37 cellular contexts compared by ENCODE assay signal in the genomic region with DNA sequence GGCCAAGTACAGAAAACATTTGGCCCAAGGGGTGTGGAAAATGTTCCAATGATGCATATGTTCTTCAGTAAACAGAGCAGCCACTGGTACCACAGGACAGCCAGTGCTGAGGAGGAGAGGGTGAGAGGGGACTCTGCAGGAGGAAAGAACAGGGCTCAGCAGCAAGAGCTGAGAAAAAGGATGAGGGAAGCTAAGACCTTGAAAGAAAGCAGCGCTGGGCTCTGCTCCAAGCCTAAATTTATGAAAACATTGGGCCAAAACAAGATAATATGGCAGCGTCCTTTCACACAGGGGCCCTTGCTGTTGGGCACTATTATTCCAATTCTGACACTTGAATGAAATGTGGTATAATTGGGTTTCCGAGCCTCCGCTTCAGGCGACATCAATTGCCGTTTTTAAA.
"Had no signal": no experiment of that assay in that cellular context is flagged by ENCODE, and none has a peak within 500 bp of the region (broad histone marks: within the 10 kb centered on the region; RNA-seq: fewer than 3 reads in every experiment).

No MANE protein-coding gene starts in this region.

- H3K4me1 ChIP-seq: ascending aorta, body of pancreas, breast epithelium had no signal

- H3K4me3 Mint-ChIP-seq: activated naive CD4-positive, alpha-beta T cell treated with anti-CD3 and anti-CD28 coated beads for 36 hours; activated naive CD4-positive, alpha-beta T cell treated with anti-CD3 and anti-CD28 coated beads, Interleukin-2, amount 10 ng/mL, durations not matched to agents 7 days and 5 days; activated naive CD4-positive, alpha-beta T cell treated with anti-CD3 and anti-CD28 coated beads, Interleukin-2, amount 50 U/mL, for 24 hours; activated naive CD8-positive, alpha-beta T cell; activated naive CD8-positive, alpha-beta T cell treated with anti-CD3 and anti-CD28 coated beads for 36 hours; activated naive CD8-positive, alpha-beta T cell treated with anti-CD3 and anti-CD28 coated beads, Interleukin-2, amount 10 ng/mL, durations not matched to agents 7 days and 5 days; activated naive CD8-positive, alpha-beta T cell treated with anti-CD3 and anti-CD28 coated beads, Interleukin-2, amount 50 U/mL, for 24 hours; activated T-cell treated with anti-CD3 and anti-CD28 coated beads, Interleukin-2, amount 50 U/mL, for 24 hours; activated T-cell treated with anti-CD3 and anti-CD28 coated beads, Interleukin-2, amount 50 U/mL, for 4 hours; activated T-cell treated with anti-CD3 and anti-CD28 coated beads, Interleukin-2, amount 50 U/mL, for 72 hours; activated T-helper 1 cell treated with anti-CD3 and anti-CD28 coated beads, Interleukin-12 subunit alpha, Interleukin-12 subunit beta, Interleukin-2, Interleukin-4 antibody, amounts not matched to agents 30 ng/mL and 10 ng/mL and 1 ng/mL, durations not matched to agents 14 hours and 24 hours and 36 hours; activated T-helper 17 cell treated with anti-CD3 and anti-CD28 coated beads, Interleukin-2, amount 50 U/mL, for 72 hours; central memory CD8-positive, alpha-beta T cell had no signal

- H3K27ac Mint-ChIP-seq: activated naive CD4-positive, alpha-beta T cell treated with anti-CD3 and anti-CD28 coated beads for 36 hours; activated naive CD4-positive, alpha-beta T cell treated with anti-CD3 and anti-CD28 coated beads, Interleukin-2, amount 10 ng/mL, durations not matched to agents 7 days and 5 days; activated naive CD4-positive, alpha-beta T cell treated with anti-CD3 and anti-CD28 coated beads, Interleukin-2, amount 50 U/mL, for 24 hours; activated naive CD4-positive, alpha-beta T cell treated with anti-CD3 and anti-CD28 coated beads, Interleukin-2, amount 50 U/mL, for 72 hours; activated naive CD8-positive, alpha-beta T cell; activated naive CD8-positive, alpha-beta T cell treated with anti-CD3 and anti-CD28 coated beads for 36 hours; activated naive CD8-positive, alpha-beta T cell treated with anti-CD3 and anti-CD28 coated beads, Interleukin-2, amount 10 ng/mL, durations not matched to agents 7 days and 5 days; activated naive CD8-positive, alpha-beta T cell treated with anti-CD3 and anti-CD28 coated beads, Interleukin-2, amount 50 U/mL, for 24 hours; activated T-cell treated with anti-CD3 and anti-CD28 coated beads, Interleukin-2, amount 50 U/mL, for 24 hours; activated T-cell treated with anti-CD3 and anti-CD28 coated beads, Interleukin-2, amount 50 U/mL, for 72 hours; activated T-helper 1 cell treated with anti-CD3 and anti-CD28 coated beads, Interleukin-12 subunit alpha, Interleukin-12 subunit beta, Interleukin-2, Interleukin-4 antibody, amounts not matched to agents 30 ng/mL and 10 ng/mL and 1 ng/mL, durations not matched to agents 14 hours and 24 hours and 36 hours; activated T-helper 17 cell treated with anti-CD3 and anti-CD28 coated beads, Interleukin-2, amount 50 U/mL, for 72 hours; activated T-helper 2 cell treated with anti-CD3 and anti-CD28 coated beads, Interferon-gamma antibody, Interleukin-2, Interleukin-4, amounts not matched to agents 10 μg/mL and 5 μg/mL and 100 μg/mL, durations not matched to agents 14 hours and 24 hours and 36 hours had no signal

- H3K9me3 ChIP-seq: ascending aorta, body of pancreas, breast epithelium had no signal

- H3K27ac ChIP-seq: ascending aorta, body of pancreas, brain microvascular endothelial cell, breast epithelium, cardiac muscle cell had no signal

- DNase-seq: activated effector memory CD4-positive, alpha-beta T cell treated with anti-CD3 and anti-CD28 coated beads, Interleukin-2, amount 50 U/mL, for 16 hours; activated effector memory CD4-positive, alpha-beta T cell treated with Interleukin-2 at 50 U/mL for 16 hours; activated gamma-delta T cell; activated gamma-delta T cell treated with Interleukin-2 at 50 U/mL for 16 hours; activated naive CD4-positive, alpha-beta T cell; activated naive CD4-positive, alpha-beta T cell treated with anti-CD3 and anti-CD28 coated beads for 36 hours; activated naive CD4-positive, alpha-beta T cell treated with anti-CD3 and anti-CD28 coated beads, Interleukin-2, amount 10 ng/mL, durations not matched to agents 7 days and 5 days; activated naive CD4-positive, alpha-beta T cell treated with anti-CD3 and anti-CD28 coated beads, Interleukin-2, amount 50 U/mL, for 16 hours; activated naive CD4-positive, alpha-beta T cell treated with Interleukin-2 at 50 U/mL for 16 hours; activated naive CD8-positive, alpha-beta T cell treated with anti-CD3 and anti-CD28 coated beads for 36 hours; activated naive CD8-positive, alpha-beta T cell treated with anti-CD3 and anti-CD28 coated beads, Interleukin-2, amount 10 ng/mL, durations not matched to agents 7 days and 5 days; activated naive CD8-positive, alpha-beta T cell treated with anti-CD3 and anti-CD28 coated beads, Interleukin-2, amount 50 U/mL, for 24 hours; activated T-cell treated with anti-CD3 and anti-CD28 coated beads, Interleukin-2, amount 50 U/mL, for 1 hour; activated T-cell treated with anti-CD3 and anti-CD28 coated beads, Interleukin-2, amount 50 U/mL, for 24 hours; activated T-cell treated with anti-CD3 and anti-CD28 coated beads, Interleukin-2, amount 50 U/mL, for 4 hours; activated T-cell treated with anti-CD3 and anti-CD28 coated beads, Interleukin-2, amount 50 U/mL, for 48 hours; activated T-cell treated with anti-CD3 and anti-CD28 coated beads, Interleukin-2, amount 50 U/mL, for 72 hours; amniotic stem cell; amygdala; anterior cingulate cortex; aorta; body of pancreas; brain microvascular endothelial cell; caudate nucleus; central memory CD4-positive, alpha-beta T cell; cerebellar nuclear complex had no signal

- H3K4me3 ChIP-seq: ascending aorta, body of pancreas, breast epithelium, cardiac muscle cell had no signal

- ATAC-seq: activated naive CD4-positive, alpha-beta T cell treated with anti-CD3 and anti-CD28 coated beads, Interleukin-2, amount 50 U/mL, for 72 hours; activated naive CD8-positive, alpha-beta T cell treated with anti-CD3 and anti-CD28 coated beads, Interleukin-2, amount 50 U/mL, for 24 hours; activated T-cell treated with anti-CD3 and anti-CD28 coated beads, Interleukin-2, amount 50 U/mL, for 4 hours; activated T-cell treated with anti-CD3 and anti-CD28 coated beads, Interleukin-2, amount 50 U/mL, for 72 hours; activated T-helper 17 cell treated with anti-CD3 and anti-CD28 coated beads, Interleukin-2, amount 50 U/mL, for 72 hours; body of pancreas had no signal

- H3K27me3 Mint-ChIP-seq: activated naive CD4-positive, alpha-beta T cell treated with anti-CD3 and anti-CD28 coated beads, Interleukin-2, amount 10 ng/mL, durations not matched to agents 7 days and 5 days; activated naive CD8-positive, alpha-beta T cell; activated naive CD8-positive, alpha-beta T cell treated with anti-CD3 and anti-CD28 coated beads for 36 hours; activated naive CD8-positive, alpha-beta T cell treated with anti-CD3 and anti-CD28 coated beads, Interleukin-2, amount 10 ng/mL, durations not matched to agents 7 days and 5 days; activated naive CD8-positive, alpha-beta T cell treated with anti-CD3 and anti-CD28 coated beads, Interleukin-2, amount 50 U/mL, for 24 hours; activated T-cell treated with anti-CD3 and anti-CD28 coated beads, Interleukin-2, amount 50 U/mL, for 24 hours; activated T-helper 17 cell treated with anti-CD3 and anti-CD28 coated beads, Interleukin-2, amount 50 U/mL, for 72 hours; central memory CD8-positive, alpha-beta T cell had no signal

- H3K9me3 Mint-ChIP-seq: activated naive CD4-positive, alpha-beta T cell treated with anti-CD3 and anti-CD28 coated beads, Interleukin-2, amount 10 ng/mL, durations not matched to agents 7 days and 5 days; activated naive CD4-positive, alpha-beta T cell treated with anti-CD3 and anti-CD28 coated beads, Interleukin-2, amount 50 U/mL, for 24 hours; activated naive CD4-positive, alpha-beta T cell treated with anti-CD3 and anti-CD28 coated beads, Interleukin-2, amount 50 U/mL, for 72 hours; activated naive CD8-positive, alpha-beta T cell treated with anti-CD3 and anti-CD28 coated beads for 36 hours; activated naive CD8-positive, alpha-beta T cell treated with anti-CD3 and anti-CD28 coated beads, Interleukin-2, amount 10 ng/mL, durations not matched to agents 7 days and 5 days; activated naive CD8-positive, alpha-beta T cell treated with anti-CD3 and anti-CD28 coated beads, Interleukin-2, amount 50 U/mL, for 24 hours; activated T-cell treated with anti-CD3 and anti-CD28 coated beads, Interleukin-2, amount 50 U/mL, for 24 hours; activated T-cell treated with anti-CD3 and anti-CD28 coated beads, Interleukin-2, amount 50 U/mL, for 4 hours; activated T-cell treated with anti-CD3 and anti-CD28 coated beads, Interleukin-2, amount 50 U/mL, for 72 hours; activated T-helper 1 cell treated with anti-CD3 and anti-CD28 coated beads, Interleukin-12 subunit alpha, Interleukin-12 subunit beta, Interleukin-2, Interleukin-4 antibody, amounts not matched to agents 30 ng/mL and 10 ng/mL and 1 ng/mL, durations not matched to agents 14 hours and 24 hours and 36 hours; activated T-helper 17 cell treated with anti-CD3 and anti-CD28 coated beads, Interleukin-2, amount 50 U/mL, for 72 hours; activated T-helper 2 cell treated with anti-CD3 and anti-CD28 coated beads, Interferon-gamma antibody, Interleukin-2, Interleukin-4, amounts not matched to agents 10 μg/mL and 5 μg/mL and 100 μg/mL, durations not matched to agents 14 hours and 24 hours and 36 hours; brain had no signal

- H3K4me1 Mint-ChIP-seq: activated naive CD4-positive, alpha-beta T cell treated with anti-CD3 and anti-CD28 coated beads, Interleukin-2, amount 10 ng/mL, durations not matched to agents 7 days and 5 days; activated naive CD4-positive, alpha-beta T cell treated with anti-CD3 and anti-CD28 coated beads, Interleukin-2, amount 50 U/mL, for 24 hours; activated naive CD8-positive, alpha-beta T cell treated with anti-CD3 and anti-CD28 coated beads for 36 hours; activated T-helper 17 cell treated with anti-CD3 and anti-CD28 coated beads, Interleukin-2, amount 50 U/mL, for 72 hours; central memory CD8-positive, alpha-beta T cell had no signal

- H3K36me3 Mint-ChIP-seq: activated naive CD4-positive, alpha-beta T cell treated with anti-CD3 and anti-CD28 coated beads, Interleukin-2, amount 10 ng/mL, durations not matched to agents 7 days and 5 days; activated naive CD4-positive, alpha-beta T cell treated with anti-CD3 and anti-CD28 coated beads, Interleukin-2, amount 50 U/mL, for 24 hours; activated naive CD4-positive, alpha-beta T cell treated with anti-CD3 and anti-CD28 coated beads, Interleukin-2, amount 50 U/mL, for 72 hours; activated naive CD8-positive, alpha-beta T cell; activated naive CD8-positive, alpha-beta T cell treated with anti-CD3 and anti-CD28 coated beads for 36 hours; activated naive CD8-positive, alpha-beta T cell treated with anti-CD3 and anti-CD28 coated beads, Interleukin-2, amount 10 ng/mL, durations not matched to agents 7 days and 5 days; brain had no signal

- H3K36me3 ChIP-seq: ascending aorta, brain microvascular endothelial cell, breast epithelium, cardiac muscle cell had no signal

- H3K27me3 ChIP-seq: ascending aorta, body of pancreas, brain microvascular endothelial cell, breast epithelium, cardiac muscle cell had no signal
